ENCODE assay signal across 8 cellular contexts in the genomic region with DNA sequence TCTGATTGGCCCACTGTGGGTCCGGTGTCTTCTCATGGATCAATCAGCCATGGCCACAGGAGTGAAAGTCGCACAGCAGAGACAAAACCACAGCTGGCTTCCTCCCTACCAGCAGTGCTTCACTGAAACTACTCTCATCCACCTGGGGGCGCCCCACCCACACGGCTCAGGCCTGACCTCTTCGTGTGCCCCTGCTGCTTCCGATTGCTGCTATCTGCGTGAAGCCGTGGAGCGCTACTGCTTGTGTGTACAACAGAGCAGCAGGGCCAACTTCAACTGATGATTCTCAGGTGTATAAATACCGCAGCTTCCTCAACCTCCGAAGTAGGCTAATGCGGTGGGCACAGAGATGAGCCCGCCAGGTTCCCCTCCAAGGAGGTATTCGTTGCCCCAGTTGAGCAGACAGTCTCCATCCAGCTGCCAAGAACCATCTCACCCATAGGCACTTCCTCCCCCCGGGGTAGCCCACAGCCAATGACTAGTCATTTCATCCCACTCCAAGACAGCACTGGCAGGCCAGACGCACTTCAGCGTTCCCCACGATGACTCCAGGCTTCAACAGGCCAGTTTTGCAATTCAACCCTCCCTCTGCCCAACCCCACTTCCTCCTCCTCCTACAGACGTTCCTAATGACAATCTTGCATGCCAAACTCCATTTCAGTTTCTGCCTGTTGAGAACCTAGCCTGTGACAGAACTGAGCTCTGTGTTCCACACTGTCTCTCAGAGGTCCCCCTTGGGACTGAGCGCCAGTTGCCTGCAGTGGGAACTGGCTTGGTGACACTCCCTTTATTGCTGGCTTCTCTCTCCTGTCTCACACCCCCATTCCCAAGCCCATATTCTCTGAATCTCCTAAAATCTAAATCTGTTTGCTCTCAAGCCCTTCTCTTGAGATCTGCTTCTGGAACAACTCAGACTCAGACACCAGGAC.
A peak's percentile ranks its signal among the peaks of the same experiment; 100 is the strongest.
DNase-seq lines count a peak whose midpoint lies in the region; ATAC-seq lines count a peak whose summit lies in the region.

No MANE protein-coding gene starts in this region.

- DNase-seq in DMS 273 (lab: John Stamatoyannopoulos, UW; ENCODE audit: unreplicated experiment) (peak; percentile 54), DMS 273 treated with DMSO at 0.1 percent for 48 hours (lab: John Stamatoyannopoulos, UW) (no peak), SHP77 treated with DMSO at 0.1 percent for 48 hours (lab: John Stamatoyannopoulos, UW) (peak; percentile 1), iPS DF 19.7 (ENCODE audit: low read depth, low spot score) (peak; percentile 15), inferior parietal cortex (ENCODE audit: extremely low spot score) (no peak)
- peak; percentile 56 for DNase-seq in activated effector memory CD4-positive, alpha-beta T cell treated with Interleukin-2 at 50 U/mL for 16 hours
- DNase-seq in stimulated activated CD4-positive, alpha-beta T cell treated with anti-CD3 and anti-CD28 coated beads, Interleukin-2, amount 100 ng/mL, for 48 hours: peak; percentile 50 to 61

- ATAC-seq in HG03135 (IDR thresholded peaks at IDR 0.05; ENCODE audit: unreplicated experiment): peak; percentile 76

Comparison
In these comparisons a context has a peak if more than half of its experiments do, and no peak if none do; other contexts are left out.
1. DNase-seq: peak in DMS 273 (single experiment), SHP77 treated with DMSO at 0.1 percent for 48 hours (single experiment), activated effector memory CD4-positive, alpha-beta T cell treated with Interleukin-2 at 50 U/mL for 16 hours (single experiment), iPS DF 19.7 (single experiment) and stimulated activated CD4-positive, alpha-beta T cell treated with anti-CD3 and anti-CD28 coated beads, Interleukin-2, amount 100 ng/mL, for 48 hours (2 of 2); none in DMS 273 treated with DMSO at 0.1 percent for 48 hours (single experiment) and inferior parietal cortex (single experiment).